Comparison of ENCODE assay signal across 18 cellular contexts in the genomic region with DNA sequence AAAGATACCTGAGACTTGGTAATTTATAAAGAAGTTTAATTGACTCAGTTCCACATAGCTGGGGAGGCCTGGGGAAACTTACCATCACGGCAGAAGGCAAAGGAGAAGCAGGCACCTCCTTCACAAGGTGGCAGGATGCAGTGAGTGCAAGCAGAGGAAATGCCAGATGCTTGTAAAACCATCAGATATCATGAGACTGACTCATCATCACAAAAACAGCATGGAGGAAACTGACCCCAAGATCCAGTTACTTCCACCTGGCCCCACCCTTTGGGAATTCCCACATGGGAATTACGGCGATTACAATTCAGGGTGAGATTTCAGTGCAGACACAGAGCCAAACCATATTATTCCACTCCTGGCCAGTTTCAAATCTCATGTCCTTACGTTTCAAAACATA.
DNase-seq lines count a peak whose midpoint lies in the region; ATAC-seq, FAIRE-seq and TF ChIP-seq lines count a peak whose summit lies in the region.
"Had no signal": no experiment of that assay in that cellular context is flagged by ENCODE, and none has a peak within 500 bp of the region (broad histone marks: within the 10 kb centered on the region; RNA-seq: fewer than 3 reads in every experiment).

No MANE protein-coding gene starts in this region.

- H3K27ac ChIP-seq in ACC112 (ENCODE audit: low read depth, low read length) (peak overlapping the region; percentile 93), keratinocyte (ENCODE audit: control insufficient read depth, insufficient read depth, low read length) (peak overlapping the region; percentile 39)
- H3K27ac ChIP-seq: A549, GM23248, SJSA1 had no signal

- H3K4me1 ChIP-seq in ACC112 (ENCODE audit: control insufficient read depth, insufficient read depth, low read length, unreplicated experiment), result peaks cover 13% of the 10 kb centered on the region
- H3K4me1 ChIP-seq in keratinocyte (ENCODE audit: control insufficient read depth, extremely low read depth, insufficient read depth, low read length), result no peaks in the 10 kb centered on the region
- H3K4me1 ChIP-seq: A549, SJSA1 had no signal

- no peak for ATAC-seq in HG02885 (IDR thresholded peaks at IDR 0.05; ENCODE audit: poor library complexity, unreplicated experiment)
- ATAC-seq: A549 had no signal

- dilution Hi-C loops in keratinocyte (cut with MboI; ENCODE audit: extremely low pct_ligation_motif_present, low sequenced_read_pairs), result no loop called here

- no peak for TF ChIP-seq POLR2A in GM12892 (IDR thresholded peaks at IDR 0.05; ENCODE audit: low read depth, low read length)

- H4K20me1 ChIP-seq in keratinocyte (ENCODE audit: control insufficient read depth, extremely low read depth, insufficient read depth, low read length), result no peaks in the 10 kb centered on the region

- FAIRE-seq in keratinocyte (lab: Jason Lieb, UNC), result peak; percentile 89
- FAIRE-seq in GM12892 (lab: Jason Lieb, UNC), result no peak
- FAIRE-seq: A549, D721Med had no signal

- H3K9me3 ChIP-seq in keratinocyte (ENCODE audit: control insufficient read depth, low read depth, low read length), result peaks cover 5% of the 10 kb centered on the region
- H3K9me3 ChIP-seq: A549, SJSA1 had no signal

- H3K9ac ChIP-seq in keratinocyte (ENCODE audit: control insufficient read depth, extremely low read depth, insufficient read depth, low read length), result no peak overlapping the region
- H3K9ac ChIP-seq: GM23248 had no signal

- in situ Hi-C loops in KBM-7 (cut with MboI; ENCODE audit: low pct_unique_long_range_greater_than_20kb, low sequenced_read_pairs), result no loop called here

- no peak overlapping the region for H3K4me3 ChIP-seq in ACC112 (ENCODE audit: low read depth, low read length)
- peak overlapping the region in 1 of 3 experiments; percentile 25 for H3K4me3 ChIP-seq in keratinocyte (ENCODE audit: control insufficient read depth in 2 of 3, extremely low read depth in 1 of 3, insufficient read depth in 2 of 3, low read depth in 1 of 3, low read length in 3 of 3)
- H3K4me3 ChIP-seq: A549, GM23248, SJSA1 had no signal

- H3K79me2 ChIP-seq in ACC112 (ENCODE audit: control insufficient read depth, insufficient read depth, low read length, unreplicated experiment), result no peaks in the 10 kb centered on the region
- H3K79me2 ChIP-seq in keratinocyte (ENCODE audit: control insufficient read depth, insufficient read depth, low read length), result peaks cover 11% of the 10 kb centered on the region

- H3K27me3 ChIP-seq in ACC112 (ENCODE audit: insufficient read depth, low read length), result no peaks in the 10 kb centered on the region
- H3K27me3 ChIP-seq in keratinocyte (ENCODE audit: control insufficient read depth, extremely low read depth, insufficient read depth, low read length), result no peaks in the 10 kb centered on the region
- H3K27me3 ChIP-seq: SJSA1 had no signal

- no peaks in the 10 kb centered on the region for H3K36me3 ChIP-seq in ACC112 (ENCODE audit: insufficient read depth, low read length)
- no peaks in the 10 kb centered on the region for H3K36me3 ChIP-seq in keratinocyte (ENCODE audit: control insufficient read depth in 2 of 2, extremely low read depth in 1 of 2, insufficient read depth in 2 of 2, low read length in 2 of 2)
- H3K36me3 ChIP-seq: SJSA1 had no signal

- H2AFZ ChIP-seq in ACC112 (ENCODE audit: low read length, unreplicated experiment), result no peak overlapping the region
- no peak overlapping the region for H2AFZ ChIP-seq in keratinocyte (ENCODE audit: control insufficient read depth, low read length)
- H2AFZ ChIP-seq: GM23248 had no signal

- peak overlapping the region; percentile 18 for H3K4me2 ChIP-seq in keratinocyte (ENCODE audit: control insufficient read depth, extremely low read depth, insufficient read depth, low read depth, low read length)
- H3K4me2 ChIP-seq: A549 had no signal

- H3K9me1 ChIP-seq in keratinocyte (ENCODE audit: control insufficient read depth, extremely low read depth, insufficient read depth, low read length), result no peaks in the 10 kb centered on the region

- no peak for TF ChIP-seq CTCF in keratinocyte (optimal IDR thresholded peaks at IDR 0.05 in 1 of 3, IDR thresholded peaks at IDR 0.05 in 1 of 3, conservative IDR thresholded peaks at IDR 0.05 in 1 of 3; ENCODE audit: extremely low read depth in 1 of 3, insufficient read depth in 2 of 3, low read length in 3 of 3)

- DNase-seq in HT-29 (ENCODE audit: low spot score) (peak; percentile 28), SW 1271 (lab: John Stamatoyannopoulos, UW) (peak; percentile 51 to 78), keratinocyte (ENCODE audit: low read depth, low spot score) (peak; percentile 1), GM12892 (ENCODE audit: insufficient read length) (no peak), GF-D8 (lab: John Stamatoyannopoulos, UW) (no peak), KBM-7 (no peak)
- DNase-seq: CD4-positive, CD25-positive, alpha-beta regulatory T cell; DMS79 treated with DMSO at 0.1 percent for 48 hours; GDM1; GM23248; NCI-H1417 treated with DMSO at 0.1 percent for 48 hours; NCI-H2029 treated with DMSO at 0.1 percent for 48 hours; NCI-H510A treated with DMSO at 0.1 percent for 48 hours had no signal

Comparison
In these comparisons a context has a peak if more than half of its experiments do, and no peak if none do; other contexts are left out.
1. DNase-seq: peak in HT-29 (single experiment), SW 1271 (2 of 2) and keratinocyte (single experiment); none in GM12892 (single experiment), GF-D8 (single experiment) and KBM-7 (single experiment).